Comparison of ENCODE assay signal across 1 cellular context in genomic region chr9:125649826-125650225, GRCh38.
TF ChIP-seq lines count a peak whose summit lies in the region.

No MANE protein-coding gene starts in this region.

TF ChIP-seq in SK-N-SH, 30 proteins besides CTCF, POLR2A, EP300 and RAD21 (continued from another document):
- no peak for TF ChIP-seq REST (IDR thresholded peaks at IDR 0.05; ENCODE audit: low read depth, low read length)
